Comparison of ENCODE assay signal across 8 cellular contexts in the genomic region with DNA sequence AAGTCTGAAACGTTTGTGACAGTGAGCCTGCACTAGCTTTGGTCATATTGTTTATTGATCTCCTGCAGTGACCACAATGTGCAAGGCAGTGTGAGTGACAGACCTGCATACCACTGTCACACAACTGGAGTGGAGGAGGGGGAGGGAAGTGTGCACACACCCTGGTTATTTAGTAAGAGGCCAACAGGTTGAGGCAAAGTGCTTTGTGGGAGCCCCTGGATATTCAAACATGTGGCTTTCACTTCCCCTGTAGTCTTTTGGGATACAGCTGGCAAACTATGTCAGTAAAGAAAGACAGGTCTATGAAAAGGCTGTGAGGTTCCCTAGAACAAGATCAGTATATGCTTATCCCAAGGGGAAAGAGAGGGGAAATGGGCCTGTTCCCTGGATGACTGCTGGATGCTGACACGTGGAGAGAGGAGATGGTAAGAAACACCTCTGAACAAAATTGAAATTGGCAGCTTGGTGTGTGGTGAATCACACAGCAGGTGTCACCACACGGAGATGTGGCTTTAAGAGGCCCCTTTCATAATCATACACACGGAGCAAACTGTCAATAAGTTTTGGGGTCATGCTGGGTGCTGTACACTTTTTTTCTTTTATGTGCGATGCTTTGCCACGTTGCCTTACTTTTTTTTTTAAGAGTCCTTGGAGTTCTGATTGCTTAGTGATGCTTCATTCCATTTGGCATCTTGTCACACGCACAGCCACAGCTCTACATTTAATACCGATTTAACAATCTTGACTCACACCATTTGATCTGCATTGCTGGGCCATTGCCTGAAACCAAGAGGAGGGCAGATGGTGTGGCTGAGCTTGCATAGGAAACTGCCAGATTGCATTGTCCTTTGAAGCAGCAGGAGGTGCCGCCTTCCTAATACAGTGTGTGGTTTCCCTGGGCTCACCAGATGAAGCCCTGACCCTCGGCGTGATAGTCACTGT. TPM values are rescaled to one million over a fixed set of nuclear protein-coding genes. Genes with fewer than 3 reads are reported as not detected.
DNase-seq lines count a peak whose midpoint lies in the region; ATAC-seq, FAIRE-seq and TF ChIP-seq lines count a peak whose summit lies in the region.

No MANE protein-coding gene starts in this region.

- H3K9me3 ChIP-seq in PC-3 (ENCODE audit: low read length) (no peaks in the 10 kb centered on the region), left lung (no peaks in the 10 kb centered on the region)

- peak overlapping the region; percentile 54 for H3K4me2 ChIP-seq in PC-3 (ENCODE audit: low read length)

- H3K27ac ChIP-seq in PC-3 (ENCODE audit: low read length) (peak overlapping the region; percentile 77), left lung (no peak overlapping the region)

- H3K79me2 ChIP-seq in PC-3 (ENCODE audit: low read length): no peaks in the 10 kb centered on the region

- H2AFZ ChIP-seq in PC-3 (ENCODE audit: low read length): peak overlapping the region; percentile 36; the same call in 1 of the 2 replicates

- no peaks in the 10 kb centered on the region for H4K20me1 ChIP-seq in PC-3 (ENCODE audit: low read length)

- no TSS peak for BruUV-seq in PC-3 (replicated peaks; lab: Mats Ljungman, UMichigan)

- H3F3A ChIP-seq in PC-3 (ENCODE audit: low read length, unreplicated experiment): no peaks in the 10 kb centered on the region

- FAIRE-seq in RCC 7860 (lab: Jason Lieb, UNC): no peak

- CTCF ChIA-PET in PC-3 (lab: Charles Lee): no interaction called here

- peak; percentile 57 for ATAC-seq in HG02852 (IDR thresholded peaks at IDR 0.05; ENCODE audit: unreplicated experiment)
- peak; percentile 93 for ATAC-seq in PC-3
- ATAC-seq in left lung: peak; percentile 22
- no peak for ATAC-seq in HG02840 (IDR thresholded peaks at IDR 0.05; ENCODE audit: low FRiP score, unreplicated experiment)

- H3K4me3 ChIP-seq in PC-3 (ENCODE audit: low read length) (no peak overlapping the region), left lung (no peak overlapping the region)

- no peaks in the 10 kb centered on the region for H3K9me2 ChIP-seq in PC-3 (replicated peaks; ENCODE audit: low read length)

- no peak for TF ChIP-seq CTCF in PC-3 (conservative IDR thresholded peaks at IDR 0.05; ENCODE audit: low read depth, low read length)
- no peak for TF ChIP-seq CTCF in left lung (IDR thresholded peaks at IDR 0.05)

- intact Hi-C loops in PC-3 (cut with micrococcal nuclease): no loop called here
- intact Hi-C loops in left lung (cut with DNase I): no loop called here

- POLR2A ChIA-PET in PC-3 (lab: Charles Lee; ENCODE audit: unreplicated experiment): no interaction called here

- H3K36me3 ChIP-seq in PC-3 (ENCODE audit: low read depth, low read length): no peaks in the 10 kb centered on the region
- no peaks in the 10 kb centered on the region for H3K36me3 ChIP-seq in left lung

- peak overlapping the region; percentile 61 for H3K9ac ChIP-seq in PC-3 (ENCODE audit: low read length)

- peaks cover 25% of the 10 kb centered on the region for H3K4me1 ChIP-seq in PC-3 (ENCODE audit: insufficient read depth, low read length)
- no peaks in the 10 kb centered on the region for H3K4me1 ChIP-seq in left lung

- H3K27me3 ChIP-seq in PC-3 (ENCODE audit: low read length) (no peaks in the 10 kb centered on the region), left lung (no peaks in the 10 kb centered on the region)

- DNase-seq in SKM-1 treated with dmso at 0.1 percent for 144 hours (lab: John Stamatoyannopoulos, UW; ENCODE audit: unreplicated experiment): peak; percentile 29
- DNase-seq in SKM-1 (lab: John Stamatoyannopoulos, UW; ENCODE audit: unreplicated experiment): no peak
- DNase-seq in PC-3: peak; percentile 83
- no peak for DNase-seq in left lung
- no peak for DNase-seq in RCC 7860 (ENCODE audit: low spot score)
- DNase-seq in CD1c-positive myeloid dendritic cell (ENCODE audit: extremely low spot score): no peak

RNA-seq across cellular contexts. Expression of a gene that starts 11.3 kb away (rescaled TPM):
- total RNA-seq in PC-3 (2014; rRNA removed) (10.2 and 15.1 TPM in 2 replicates), left lung (1 to 10 TPM; 4.0 to 4.2 TPM)

RNA-seq across cellular contexts. Expression of a gene that starts 38.3 kb away (rescaled TPM):
- total RNA-seq in PC-3 (2014; rRNA removed) (7.7 and 11.5 TPM in 2 replicates), left lung (10 to 100 TPM; 16.2 to 23.9 TPM)

Comparison
In these comparisons a context has a peak if more than half of its experiments do, and no peak if none do; other contexts are left out.
1. DNase-seq: peak in SKM-1 treated with dmso at 0.1 percent for 144 hours (single experiment) and PC-3 (single experiment); none in SKM-1 (single experiment), left lung (0 of 2), RCC 7860 (single experiment) and CD1c-positive myeloid dendritic cell (single experiment).